8 cellular contexts compared by ENCODE assay signal in genomic region chr13:46354143-46355087, GRCh38. TPM values are rescaled to one million over a fixed set of nuclear protein-coding genes. Genes with fewer than 3 reads are reported as not detected.
DNase-seq lines count a peak whose midpoint lies in the region; TF ChIP-seq lines count a peak whose summit lies in the region.

No MANE protein-coding gene starts in this region.

- H3K9me3 Mint-ChIP-seq in activated T-cell treated with anti-CD3 and anti-CD28 coated beads, Interleukin-2, amount 50 U/mL, for 24 hours = peaks cover 20% of the 10 kb centered on the region

- POLR2A ChIA-PET in OCI-LY7 (lab: Charles Lee) = interaction anchor here (0.6 to 2.9 kb wide), 7 partner anchors 9 to 496 kb away, joined by 3 to 24 read pairs (median 4); no protein-coding TSS in a partner anchor

- peak overlapping the region; percentile 86 for H3K27ac Mint-ChIP-seq in activated T-cell treated with anti-CD3 and anti-CD28 coated beads, Interleukin-2, amount 50 U/mL, for 24 hours

- H3K79me2 ChIP-seq in mammary epithelial cell (ENCODE audit: insufficient read depth, low read length) (no peaks in the 10 kb centered on the region), OCI-LY7 (ENCODE audit: insufficient read depth, low read depth, low read length) (peaks cover 20% of the 10 kb centered on the region; the same call in 1 of the 2 replicates)

- H3K36me3 ChIP-seq in mammary epithelial cell (ENCODE audit: insufficient read depth, low read length) (no peaks in the 10 kb centered on the region), OCI-LY7 (ENCODE audit: insufficient read depth, low read length) (peaks cover 100% of the 10 kb centered on the region)

- H3K9me2 ChIP-seq in OCI-LY7 (ENCODE audit: insufficient read depth, low read length) = no peaks in the 10 kb centered on the region

- in situ Hi-C loops in mammary epithelial cell (cut with MboI; ENCODE audit: low sequenced_read_pairs in 2 of 2) = no loop called here

- H3K9me3 ChIP-seq in mammary epithelial cell (replicated peaks; ENCODE audit: insufficient read depth, low read length) = peaks cover 12% of the 10 kb centered on the region
- no peaks in the 10 kb centered on the region for H3K9me3 ChIP-seq in OCI-LY7 (ENCODE audit: low read length)

- no peak overlapping the region for H3K9ac ChIP-seq in mammary epithelial cell (ENCODE audit: insufficient read depth, low read length)

- H3K27me3 Mint-ChIP-seq in activated T-cell treated with anti-CD3 and anti-CD28 coated beads, Interleukin-2, amount 50 U/mL, for 24 hours = no peaks in the 10 kb centered on the region

- WGBS in mammary epithelial cell (ENCODE audit: low coverage, missing lambda C conversion rate) = 41% methylated on average over 9 of the region's 9 CpGs

- H3K27ac ChIP-seq in mammary epithelial cell (ENCODE audit: insufficient read depth, low read depth, low read length) (peak overlapping the region; percentile 61), OCI-LY7 (ENCODE audit: low read depth, low read length, poor library complexity, severe bottlenecking) (no peak overlapping the region)

- no peak for TF ChIP-seq POLR2A in NB4 (IDR thresholded peaks at IDR 0.05; ENCODE audit: extremely low read depth, insufficient read length)

- CTCF ChIA-PET in mammary epithelial cell (lab: Charles Lee; ENCODE audit: low non-redundant PET) (no interaction called here), OCI-LY7 (lab: Charles Lee; ENCODE audit: unreplicated experiment) (no interaction called here)

- TF ChIP-seq CTCF in NB4 (IDR thresholded peaks at IDR 0.05; ENCODE audit: low read depth, low read length) = no peak
- TF ChIP-seq CTCF in mammary epithelial cell (conservative IDR thresholded peaks at IDR 0.05 in 1 of 2, IDR thresholded peaks at IDR 0.05 in 1 of 2; ENCODE audit: extremely low read depth in 1 of 2, insufficient read depth in 1 of 2, low read depth in 1 of 2, low read length in 2 of 2) = no peak
- no peak for TF ChIP-seq CTCF in OCI-LY7 (conservative IDR thresholded peaks at IDR 0.05; ENCODE audit: low read length)

- no TSS peak for BruUV-seq in mammary epithelial cell (replicated peaks; lab: Mats Ljungman, UMichigan)
- no TSS peak for BruUV-seq in OCI-LY7 (replicated peaks; lab: Mats Ljungman, UMichigan)

- peaks cover 3% of the 10 kb centered on the region for H3K36me3 Mint-ChIP-seq in activated T-cell treated with anti-CD3 and anti-CD28 coated beads, Interleukin-2, amount 50 U/mL, for 24 hours (ENCODE audit: low read depth)

- peak overlapping the region; percentile 18 for H3K4me3 Mint-ChIP-seq in activated T-cell treated with anti-CD3 and anti-CD28 coated beads, Interleukin-2, amount 50 U/mL, for 24 hours

- peaks cover 25% of the 10 kb centered on the region for H3K4me1 Mint-ChIP-seq in activated T-cell treated with anti-CD3 and anti-CD28 coated beads, Interleukin-2, amount 50 U/mL, for 24 hours (ENCODE audit: low read depth)

- H4K20me1 ChIP-seq in mammary epithelial cell (ENCODE audit: insufficient read depth, low read length) (no peaks in the 10 kb centered on the region), OCI-LY7 (ENCODE audit: insufficient read depth, low read length) (0 out of 2 replicates have a peak, but pooled peaks cover 4% of the 10 kb centered on the region)

- H3K4me2 ChIP-seq in mammary epithelial cell (ENCODE audit: insufficient read depth, low read depth, low read length) (no peak overlapping the region), OCI-LY7 (ENCODE audit: low read length) (no peak overlapping the region)

- H3K4me1 ChIP-seq in mammary epithelial cell (ENCODE audit: insufficient read depth, low read length) (peaks cover 8% of the 10 kb centered on the region), OCI-LY7 (ENCODE audit: insufficient read depth, low read length, poor library complexity, severe bottlenecking) (no peaks in the 10 kb centered on the region)

- no peaks in the 10 kb centered on the region for H3K27me3 ChIP-seq in mammary epithelial cell (ENCODE audit: insufficient read depth, low read length)

- intact Hi-C loops in mammary epithelial cell (cut with micrococcal nuclease) = loop anchor here (1.0 to 2.0 kb wide), 2 partner anchors 33 to 58 kb away; partner anchors contain the start of gene RUBCNL
- intact Hi-C loops in OCI-LY7 (cut with micrococcal nuclease; ENCODE audit: unreplicated experiment) = no loop called here

- no peak for DNase-seq in activated T-cell treated with anti-CD3 and anti-CD28 coated beads, Interleukin-2, amount 50 U/mL, for 24 hours
- no peak for DNase-seq in activated T-cell treated with anti-CD3 and anti-CD28 coated beads, Interleukin-2, amount 50 U/mL, for 1 hour
- DNase-seq in NB4 (ENCODE audit: low read depth) (peak; percentile 88), mammary epithelial cell (peak; percentile 95), OCI-LY7 (ENCODE audit: low spot score) (no peak), DMS 273 (lab: John Stamatoyannopoulos, UW; ENCODE audit: unreplicated experiment) (no peak), C1 segment of cervical spinal cord (lab: John Stamatoyannopoulos, UW) (no peak)
- DNase-seq in stimulated activated CD4-positive, alpha-beta T cell treated with anti-CD3 and anti-CD28 coated beads, Interleukin-4, amount 100 ng/mL, for 24 hours = peak; percentile 30

- peak overlapping the region; percentile 45 for H2AFZ ChIP-seq in mammary epithelial cell (ENCODE audit: low read depth, low read length)
- H2AFZ ChIP-seq in OCI-LY7 (ENCODE audit: low read length) = no peak overlapping the region

- H3K4me3 ChIP-seq in NB4 (ENCODE audit: low read depth, low read length) = no peak overlapping the region
- no peak overlapping the region for H3K4me3 ChIP-seq in mammary epithelial cell (replicated peaks in 1 of 3; ENCODE audit: insufficient read depth in 1 of 3, low read depth in 2 of 3, low read length in 3 of 3)
- no peak overlapping the region for H3K4me3 ChIP-seq in OCI-LY7 (ENCODE audit: low read depth, low read length, poor library complexity, severe bottlenecking)

- dilution Hi-C loops in mammary epithelial cell (cut with HindIII; ENCODE audit: low sequenced_read_pairs) = loop anchor here (5.0 kb wide), 1 partner anchor 43 kb away; no protein-coding TSS in a partner anchor

RNA-seq across cellular contexts. Expression of gene RUBCNL, which starts 32.6 kb away (rescaled TPM):
- total RNA-seq in mammary epithelial cell (10 to 100 TPM in 1 of 2 donors, 1 to 10 TPM in 1; 7.0 to 20.2 TPM), OCI-LY7 (2022) (352 and 446 TPM in 2 replicates)
- polyA plus RNA-seq in mammary epithelial cell = 0.48 TPM
- polyA minus RNA-seq in mammary epithelial cell = not detected
- total RNA-seq in OCI-LY7 (2014; rRNA removed; shearing (Covaris generic)) = 316 and 383 TPM in 2 replicates

Comparison
In these comparisons a context has a peak if more than half of its experiments do, and no peak if none do; other contexts are left out.
1. DNase-seq: peak in NB4 (single experiment), mammary epithelial cell (single experiment) and stimulated activated CD4-positive, alpha-beta T cell treated with anti-CD3 and anti-CD28 coated beads, Interleukin-4, amount 100 ng/mL, for 24 hours (single experiment); none in activated T-cell treated with anti-CD3 and anti-CD28 coated beads, Interleukin-2, amount 50 U/mL, for 24 hours (single experiment), activated T-cell treated with anti-CD3 and anti-CD28 coated beads, Interleukin-2, amount 50 U/mL, for 1 hour (single experiment), OCI-LY7 (single experiment), DMS 273 (single experiment) and C1 segment of cervical spinal cord (0 of 14).
2. RNA of gene RUBCNL, which starts 32.6 kb away (total RNA-seq): 316 to 446 TPM in OCI-LY7; 7.0 to 20.2 TPM in mammary epithelial cell; every median in the first group is over 10 times any median in the second.